Comparison of ENCODE assay signal across 8 cellular contexts in genomic region chr5:98769256-98770157, GRCh38. TPM values are rescaled to one million over a fixed set of nuclear protein-coding genes. Genes with fewer than 3 reads are reported as not detected.
A peak's percentile ranks its signal among the peaks of the same experiment; 100 is the strongest.
DNase-seq lines count a peak whose midpoint lies in the region; ATAC-seq, FAIRE-seq and TF ChIP-seq lines count a peak whose summit lies in the region.

No MANE protein-coding gene starts in this region.

- no peaks in the 10 kb centered on the region for H3K9me3 ChIP-seq in SU-DHL-6 (ENCODE audit: insufficient read depth, low read length)
- H3K9me3 ChIP-seq in colonic mucosa = no peaks in the 10 kb centered on the region
- no peaks in the 10 kb centered on the region for H3K9me3 ChIP-seq in HepG2 (ENCODE audit: low read length)

- BruUV-seq in HepG2 (replicated peaks; lab: Mats Ljungman, UMichigan) = no TSS peak

- WGBS in HepG2 (ENCODE audit: low lambda C conversion rate) = 5% methylated on average over 8 of the region's 59 CpGs

- H3K79me2 ChIP-seq in SU-DHL-6 (ENCODE audit: insufficient read depth, low read length) = no peaks in the 10 kb centered on the region
- peaks cover 2% of the 10 kb centered on the region for H3K79me2 ChIP-seq in HepG2 (ENCODE audit: insufficient read depth, low read length)

- H3K4me2 ChIP-seq in SU-DHL-6 (ENCODE audit: low read depth, low read length, poor library complexity, severe bottlenecking) (peak overlapping the region; percentile 63), HepG2 (ENCODE audit: low read depth, low read length) (peak overlapping the region; percentile 86)

- no peak for FAIRE-seq in HepG2 (lab: Jason Lieb, UNC)

- H4K20me1 ChIP-seq in SU-DHL-6 (ENCODE audit: low read depth, low read length) = no peaks in the 10 kb centered on the region; the same call in 1 of the 2 replicates
- H4K20me1 ChIP-seq in HepG2 (ENCODE audit: insufficient read depth, low read length) = no peaks in the 10 kb centered on the region

- H3K4me1 ChIP-seq in colonic mucosa (no peaks in the 10 kb centered on the region), HepG2 (ENCODE audit: insufficient read depth, low read length) (peaks cover 24% of the 10 kb centered on the region)

- no peak for DNase-seq in HFF-Myc (ENCODE audit: extremely low read depth, low read depth)
- DNase-seq in colonic mucosa = peak; percentile 68
- DNase-seq in HepG2 (ENCODE audit: low spot score) = no peak
- DNase-seq in stimulated activated CD4-positive, alpha-beta T cell treated with anti-CD3 and anti-CD28 coated beads, Interleukin-4, amount 100 ng/mL, for 4 hours = peak; percentile 5
- DNase-seq in NK-92 (lab: John Stamatoyannopoulos, UW; ENCODE audit: unreplicated experiment) = no peak

- H3K4me3 ChIP-seq in HFF-Myc (replicated peaks; ENCODE audit: low read depth, low read length) (peak overlapping the region; percentile 84), SU-DHL-6 (ENCODE audit: insufficient read depth, low read length, poor library complexity, severe bottlenecking) (peak overlapping the region; percentile 36), colonic mucosa (peak overlapping the region; percentile 65), HepG2 (replicated peaks in 1 of 3; ENCODE audit: insufficient read depth in 1 of 3, low read depth in 2 of 3, low read length in 3 of 3) (peak overlapping the region; percentile 62 to 81 (median 72))

- in situ Hi-C loops in HepG2 (cut with HindIII; ENCODE audit: extremely low pct_ligation_motif_present, low pct_unique_long_range_greater_than_20kb) = loop anchor here (5.0 to 10.0 kb wide), 2 partner anchors 158 to 255 kb away; partner anchors contain the start of gene CHD1

- no peak for TF ChIP-seq RAD21 in HepG2 (CRISPR knock-in tag; IDR thresholded peaks at IDR 0.05)

- H3K27me3 ChIP-seq in SU-DHL-6 (ENCODE audit: low read length) (no peaks in the 10 kb centered on the region), colonic mucosa (no peaks in the 10 kb centered on the region), HepG2 (ENCODE audit: control insufficient read depth in 1 of 2, insufficient read depth in 2 of 2, low read length in 2 of 2) (peaks cover 0 to 5% of the 10 kb centered on the region in 2 experiments; a peak in 1 of 5 replicates)

- ATAC-seq in HepG2 (peak; percentile 1; the same call in 2 of the 3 replicates), GM18511 (IDR thresholded peaks at IDR 0.05; ENCODE audit: unreplicated experiment) (no peak)

- TF ChIP-seq POLR2A in HepG2 (IDR thresholded peaks at IDR 0.05; ENCODE audit: insufficient read depth in 1 of 2, low read depth in 2 of 2, low read length in 2 of 2) = no peak

- no peaks in the 10 kb centered on the region for H3K36me3 ChIP-seq in SU-DHL-6 (ENCODE audit: low read length)
- no peaks in the 10 kb centered on the region for H3K36me3 ChIP-seq in colonic mucosa
- H3K36me3 ChIP-seq in HepG2 (replicated peaks in 1 of 2; ENCODE audit: control insufficient read depth in 1 of 2, insufficient read depth in 2 of 2, low read length in 2 of 2) = no peaks in the 10 kb centered on the region

- POLR2A ChIA-PET in HepG2 (lab: Yijun Ruan, JAX) = no interaction called here

- H3K9ac ChIP-seq in SU-DHL-6 (ENCODE audit: low read length) (no peak overlapping the region), colonic mucosa (ENCODE audit: low read depth in 2 of 2, low read length in 2 of 2) (peak overlapping the region; percentile 78 to 97), HepG2 (ENCODE audit: insufficient read depth, low read depth, low read length) (peak overlapping the region; percentile 49; the same call in 1 of the 2 replicates)

- TF ChIP-seq CTCF in C4-2B (conservative IDR thresholded peaks at IDR 0.05) (peak; percentile 46), HFF-Myc (IDR thresholded peaks at IDR 0.05; ENCODE audit: low read depth, low read length, missing control alignments) (no peak), SU-DHL-6 (IDR thresholded peaks at IDR 0.05; ENCODE audit: insufficient read depth, low read length, poor library complexity, severe bottlenecking) (no peak), colonic mucosa (IDR thresholded peaks at IDR 0.05) (peak; percentile 40), HepG2 (CRISPR knock-in tag; IDR thresholded peaks at IDR 0.05) (peak; percentile 9; the same call in 1 of the 2 replicates)

- CTCF ChIA-PET in HepG2 (lab: Yijun Ruan, JAX; ENCODE audit: low intra/inter-chr PET ratio, low total read pairs) = interaction anchor here (1.3 to 1.7 kb wide), 2 partner anchors 25 to 27 kb away, joined by 3 to 6 read pairs; no protein-coding TSS in a partner anchor

- TF ChIP-seq EP300 in HepG2 (IDR thresholded peaks at IDR 0.05; ENCODE audit: low read depth in 2 of 2, low read length in 2 of 2) = no peak
- TF ChIP-seq EP300 in HepG2 (CRISPR knock-in tag; IDR thresholded peaks at IDR 0.05; ENCODE audit: borderline replicate concordance) = no peak

- H3F3A ChIP-seq in SU-DHL-6 (ENCODE audit: insufficient read depth) = peaks cover 17% of the 10 kb centered on the region; the same call in 1 of the 2 replicates

- intact Hi-C loops in colonic mucosa (cut with DNase I) = no loop called here
- intact Hi-C loops in HepG2 (cut with micrococcal nuclease; ENCODE audit: unreplicated experiment) = loop anchor here (1.0 to 10.0 kb wide), 4 partner anchors 27 to 1475 kb away; no protein-coding TSS in a partner anchor

- H3K27ac ChIP-seq in C4-2B (peak overlapping the region; percentile 49), SU-DHL-6 (ENCODE audit: low read depth, low read length) (no peak overlapping the region), colonic mucosa (peak overlapping the region; percentile 79), HepG2 (ENCODE audit: extremely low read length, insufficient read depth, low read length) (no peak overlapping the region)

- H3K9me2 ChIP-seq in SU-DHL-6 (replicated peaks; ENCODE audit: insufficient read depth, low read length) = no peaks in the 10 kb centered on the region

- H2AFZ ChIP-seq in SU-DHL-6 (ENCODE audit: low read depth, low read length, severe bottlenecking) (peak overlapping the region; percentile 9), HepG2 (ENCODE audit: low read length) (peak overlapping the region; percentile 55)

TF ChIP-seq in HepG2, 621 proteins besides CTCF, POLR2A, EP300 and RAD21 (continues in another document):
- no peak for TF ChIP-seq SAFB2 (CRISPR knock-in tag; IDR thresholded peaks at IDR 0.05; ENCODE audit: borderline replicate concordance, low read depth)
- TF ChIP-seq ZNF710 (CRISPR knock-in tag; IDR thresholded peaks at IDR 0.05; ENCODE audit: borderline replicate concordance) = 0 out of 2 replicates have a peak, but pooled peaks have one; percentile 40
- no peak for TF ChIP-seq ZNF839 (CRISPR knock-in tag; IDR thresholded peaks at IDR 0.05; ENCODE audit: borderline replicate concordance)
- 0 out of 2 replicates have a peak, but pooled peaks have one; percentile 29 for TF ChIP-seq NAIF1 (CRISPR knock-in tag; IDR thresholded peaks at IDR 0.05; ENCODE audit: borderline replicate concordance)
- 0 out of 2 replicates have a peak, but pooled peaks have one; percentile 38 for TF ChIP-seq SETDB1 (CRISPR knock-in tag; IDR thresholded peaks at IDR 0.05; ENCODE audit: borderline replicate concordance)

RNA-seq across cellular contexts. Expression of gene RGMB, which starts 4.0 kb away (rescaled TPM):
- 10 to 100 TPM; 67.7 to 69.6 TPM for total RNA-seq in colonic mucosa
- total RNA-seq in HepG2 (2016; rRNA removed; fragmentation: Illumina TruSeq; extraction: Trizol) = 2.3 and 3.8 TPM in 2 replicates
- 0.71 and 1.1 TPM in 2 replicates for total RNA-seq in HepG2 (2016; cell fraction: cytosol; rRNA removed; fragmentation: Illumina TruSeq; extraction: Trizol; ENCODE audit: low read depth)
- total RNA-seq in HepG2 (2016; cell fraction: insoluble cytoplasmic fraction; rRNA removed; fragmentation: Illumina TruSeq; extraction: Trizol) = 2.2 and 3.7 TPM in 2 replicates
- total RNA-seq in HepG2 (2016; cell fraction: membrane; rRNA removed; fragmentation: Illumina TruSeq; extraction: Trizol) = 2.7 and 3.1 TPM in 2 replicates
- total RNA-seq in HepG2 (2016; cell fraction: nucleus; rRNA removed; fragmentation: Illumina TruSeq; extraction: Trizol) = 9.8 and 10.0 TPM in 2 replicates
- polyA plus RNA-seq in HepG2 (2011; rRNA removed) = 3.0 and 3.1 TPM in 2 replicates
- 1.9 and 2.8 TPM in 2 replicates for polyA plus RNA-seq in HepG2 (2011; cell fraction: cytosol; rRNA removed)
- polyA plus RNA-seq in HepG2 (2011; cell fraction: nucleus; rRNA removed) = 6.0 and 6.6 TPM in 2 replicates
- polyA plus RNA-seq in HepG2 (2012) = 2.8 and 3.5 TPM in 2 replicates
- 0.46 and 0.47 TPM in 2 replicates for polyA plus RNA-seq in HepG2 (2016; cell fraction: cytosol; fragmentation: Illumina TruSeq; extraction: Trizol; ENCODE audit: low read depth)
- polyA plus RNA-seq in HepG2 (2016; cell fraction: insoluble cytoplasmic fraction; fragmentation: Illumina TruSeq; extraction: Trizol; ENCODE audit: low read depth) = 2.9 and 3.2 TPM in 2 replicates
- polyA plus RNA-seq in HepG2 (2016; cell fraction: membrane; fragmentation: Illumina TruSeq; extraction: Trizol; ENCODE audit: low read depth) = 1.5 and 1.8 TPM in 2 replicates
- polyA plus RNA-seq in HepG2 (2016; cell fraction: nucleus; fragmentation: Illumina TruSeq; extraction: Trizol; ENCODE audit: insufficient read depth, low read depth) = 6.7 TPM in 2 replicates
- 14.2 and 28.8 TPM in 2 replicates for polyA minus RNA-seq in HepG2 (2011; rRNA and poly(A)+ RNA removed; ENCODE audit: low replicate concordance)
- polyA minus RNA-seq in HepG2 (2011; cell fraction: cytosol; rRNA and poly(A)+ RNA removed) = 3.5 and 4.2 TPM in 2 replicates
- 15.4 and 15.5 TPM in 2 replicates for polyA minus RNA-seq in HepG2 (2011; cell fraction: nucleus; rRNA and poly(A)+ RNA removed)

Comparison
In these comparisons a context has a peak if more than half of its experiments do, and no peak if none do; other contexts are left out.
1. H3K27ac ChIP-seq: peak in C4-2B (single experiment) and colonic mucosa (single experiment); none in SU-DHL-6 (single experiment) and HepG2 (single experiment).
2. CTCF ChIP-seq: peak in C4-2B (single experiment), colonic mucosa (single experiment) and HepG2 (single experiment); none in HFF-Myc (single experiment) and SU-DHL-6 (single experiment).
3. DNase-seq: peak in colonic mucosa (single experiment) and stimulated activated CD4-positive, alpha-beta T cell treated with anti-CD3 and anti-CD28 coated beads, Interleukin-4, amount 100 ng/mL, for 4 hours (2 of 2); none in HFF-Myc (single experiment), HepG2 (single experiment) and NK-92 (single experiment).
4. RNA of gene RGMB, which starts 4.0 kb away (total RNA-seq): 67.7 to 69.6 TPM in colonic mucosa; 0.71 to 10.0 TPM in HepG2; every median in the first group is over 4 times any median in the second.
5. Peak in every context shown above with its lines, with median percentiles within 50 percentile points of each other: H3K4me3 ChIP-seq.